ENCODE assay signal across 1 cellular context in genomic region chr20:63980806-63981728, GRCh38.
A peak's percentile ranks its signal among the peaks of the same experiment; 100 is the strongest.
TF ChIP-seq lines count a peak whose summit lies in the region.

TSS of gene PRPF6 (plus strand) at chr20:63981132. CDS start at chr20:63981246, 114 bp downstream.

TF ChIP-seq in HepG2, 621 proteins besides CTCF, POLR2A, EP300 and RAD21 (continued from another document and continues in another):
- TF ChIP-seq ZNF710 (CRISPR knock-in tag; IDR thresholded peaks at IDR 0.05; ENCODE audit: borderline replicate concordance) (peak; percentile 93), SRF (IDR thresholded peaks at IDR 0.05; ENCODE audit: low read depth, low read length) (no peak), NFE2 (CRISPR knock-in tag; IDR thresholded peaks at IDR 0.05) (0 out of 2 replicates have a peak, but pooled peaks have one; percentile 32), THAP8 (CRISPR knock-in tag; IDR thresholded peaks at IDR 0.05; ENCODE audit: borderline replicate concordance) (peak; percentile 93; the same call in 1 of the 2 replicates), PHB2 (IDR thresholded peaks at IDR 0.05; ENCODE audit: partially characterized antibody) (no peak), ZNF10 (CRISPR knock-in tag; IDR thresholded peaks at IDR 0.05; ENCODE audit: borderline replicate concordance, low read depth) (no peak), GATA4 (IDR thresholded peaks at IDR 0.05; ENCODE audit: borderline replicate concordance, low read depth) (no peak), ZSCAN9 (CRISPR knock-in tag; IDR thresholded peaks at IDR 0.05; ENCODE audit: borderline replicate concordance) (peak; percentile 97), ZBTB7B (CRISPR knock-in tag; IDR thresholded peaks at IDR 0.05) (peak; percentile 98), LCORL (IDR thresholded peaks at IDR 0.05) (no peak), LCORL (CRISPR knock-in tag; IDR thresholded peaks at IDR 0.05) (peak; percentile 96), TBL1XR1 (IDR thresholded peaks at IDR 0.05; ENCODE audit: borderline replicate concordance, low read length, partially characterized antibody) (no peak), ZBTB34 (CRISPR knock-in tag; IDR thresholded peaks at IDR 0.05) (peak; percentile 59; the same call in 1 of the 2 replicates), CERS6 (CRISPR knock-in tag; IDR thresholded peaks at IDR 0.05) (no peak; the same call in 1 of the 2 replicates), ZNF331 (CRISPR knock-in tag; IDR thresholded peaks at IDR 0.05) (peak; percentile 94), RELA (CRISPR knock-in tag; IDR thresholded peaks at IDR 0.05) (no peak), NFYC (CRISPR knock-in tag; IDR thresholded peaks at IDR 0.05) (peak; percentile 61), SALL2 (CRISPR knock-in tag; IDR thresholded peaks at IDR 0.05) (peak; percentile 98), PLSCR1 (CRISPR knock-in tag; IDR thresholded peaks at IDR 0.05; ENCODE audit: borderline replicate concordance) (no peak; the same call in 1 of the 2 replicates), ZNF574 (CRISPR knock-in tag; IDR thresholded peaks at IDR 0.05) (peak; percentile 99), E2F1 (CRISPR knock-in tag; IDR thresholded peaks at IDR 0.05) (peak; percentile 70; the same call in 1 of the 2 replicates), MTERF4 (CRISPR knock-in tag; IDR thresholded peaks at IDR 0.05) (peak; percentile 97; the same call in 1 of the 2 replicates), CREBL2 (CRISPR knock-in tag; IDR thresholded peaks at IDR 0.05; ENCODE audit: borderline replicate concordance) (no peak), SNRNP70 (IDR thresholded peaks at IDR 0.05; ENCODE audit: low read depth, low read length) (no peak), STAT6 (CRISPR knock-in tag; IDR thresholded peaks at IDR 0.05; ENCODE audit: borderline replicate concordance) (peak; percentile 47; the same call in 1 of the 2 replicates), ZNF503 (CRISPR knock-in tag; IDR thresholded peaks at IDR 0.05) (peak; percentile 88; the same call in 1 of the 2 replicates), HINFP (CRISPR knock-in tag; IDR thresholded peaks at IDR 0.05; ENCODE audit: low read depth) (peak; percentile 96; the same call in 1 of the 2 replicates), HDAC1 (CRISPR knock-in tag; IDR thresholded peaks at IDR 0.05) (peak; percentile 100), MLXIP (CRISPR knock-in tag; IDR thresholded peaks at IDR 0.05; ENCODE audit: borderline replicate concordance) (peak; percentile 85; the same call in 1 of the 2 replicates)
